14 cellular contexts compared by ENCODE assay signal in genomic region chr10:127196955-127197432, GRCh38. TPM values are rescaled to one million over a fixed set of nuclear protein-coding genes. Genes with fewer than 3 reads are reported as not detected.
DNase-seq lines count a peak whose midpoint lies in the region; ATAC-seq and TF ChIP-seq lines count a peak whose summit lies in the region.
"Had no signal": no experiment of that assay in that cellular context is flagged by ENCODE, and none has a peak within 500 bp of the region (broad histone marks: within the 10 kb centered on the region; RNA-seq: fewer than 3 reads in every experiment).

No MANE protein-coding gene starts in this region.

- no CpG with 5 or more reads among the region's 11 CpGs for WGBS in neuronal stem cell (ENCODE audit: extremely low coverage in 2 of 2, insufficient read length in 2 of 2, insufficient replicate concordance in 1 of 2), 2 donors

- peaks cover 5% of the 10 kb centered on the region for H3K36me3 Mint-ChIP-seq in Calu3 (ENCODE audit: insufficient read depth, unreplicated experiment)
- H3K36me3 Mint-ChIP-seq: activated CD8-positive, alpha-beta memory T cell treated with anti-CD3 and anti-CD28 coated beads, Interleukin-2, amount 10 ng/mL, durations not matched to agents 7 days and 5 days; naive thymus-derived CD8-positive, alpha-beta T cell had no signal

- no peak overlapping the region for H2BK12ac ChIP-seq in neuronal stem cell (ENCODE audit: low read length)

- H3F3A ChIP-seq in PC-3 (ENCODE audit: low read length, unreplicated experiment): no peaks in the 10 kb centered on the region

- no peaks in the 10 kb centered on the region for H3K9me2 ChIP-seq in PC-3 (replicated peaks; ENCODE audit: low read length)

- peak overlapping the region; percentile 70 for H3K18ac ChIP-seq in neuronal stem cell (ENCODE audit: low read length)

- H3K9ac ChIP-seq in PC-3 (ENCODE audit: low read length) (no peak overlapping the region), fibroblast of lung (ENCODE audit: insufficient read depth, low read length) (no peak overlapping the region), neuronal stem cell (ENCODE audit: low read depth, low read length, poor library complexity) (peak overlapping the region; percentile 88)

- no peak overlapping the region for H4K8ac ChIP-seq in neuronal stem cell (ENCODE audit: low read depth, low read length)

- H3K36me3 ChIP-seq in PC-3 (ENCODE audit: low read depth, low read length) (no peaks in the 10 kb centered on the region), fibroblast of lung (ENCODE audit: control insufficient read depth, insufficient read depth, low read length) (no peaks in the 10 kb centered on the region), neuronal stem cell (replicated peaks in 1 of 2; ENCODE audit: control insufficient read depth in 2 of 2, insufficient read depth in 2 of 2, low read length in 2 of 2) (peaks cover 0 to 2% of the 10 kb centered on the region in 2 donors), ascending aorta (no peaks in the 10 kb centered on the region)
- H3K36me3 ChIP-seq: HAP-1 had no signal

- H3K4me3 ChIP-seq in PC-3 (ENCODE audit: low read length): no peak overlapping the region
- H3K4me3 ChIP-seq in fibroblast of lung (replicated peaks in 1 of 4; ENCODE audit: control extremely low read depth in 1 of 4, insufficient read depth in 1 of 4, low read depth in 3 of 4, low read length in 4 of 4): peak overlapping the region; percentile 46 to 67 (median 55)
- peak overlapping the region; percentile 59 to 71 for H3K4me3 ChIP-seq in neuronal stem cell (ENCODE audit: low read length in 2 of 2)
- peak overlapping the region in 1 of 2 donors; percentile 67 for H3K4me3 ChIP-seq in ascending aorta
- H3K4me3 ChIP-seq: body of pancreas, HAP-1 had no signal

- no peak overlapping the region for H4K91ac ChIP-seq in neuronal stem cell (ENCODE audit: low read depth, low read length, poor library complexity)

- no peak for TF ChIP-seq CTCF in Calu3 (IDR thresholded peaks at IDR 0.05; ENCODE audit: unreplicated experiment)
- TF ChIP-seq CTCF in PC-3 (conservative IDR thresholded peaks at IDR 0.05; ENCODE audit: low read depth, low read length): no peak
- TF ChIP-seq CTCF in fibroblast of lung (conservative IDR thresholded peaks at IDR 0.05 in 1 of 2, IDR thresholded peaks at IDR 0.05 in 1 of 2; ENCODE audit: low read depth in 1 of 2, low read length in 2 of 2): no peak
- TF ChIP-seq CTCF in ascending aorta (IDR thresholded peaks at IDR 0.05): no peak

- H3K4me1 Mint-ChIP-seq in Calu3 (ENCODE audit: low read depth, unreplicated experiment): no peaks in the 10 kb centered on the region

- no peak overlapping the region for H2BK120ac ChIP-seq in neuronal stem cell (ENCODE audit: low read depth, low read length)

- H2BK5ac ChIP-seq in neuronal stem cell (ENCODE audit: low read length): no peak overlapping the region

- no peaks in the 10 kb centered on the region for H3K79me2 ChIP-seq in PC-3 (ENCODE audit: low read length)
- no peaks in the 10 kb centered on the region for H3K79me2 ChIP-seq in fibroblast of lung (ENCODE audit: control insufficient read depth, insufficient read depth, low read length)

- H2AFZ ChIP-seq in PC-3 (ENCODE audit: low read length) (no peak overlapping the region), fibroblast of lung (ENCODE audit: low read length) (no peak overlapping the region), neuronal stem cell (ENCODE audit: low read length) (peak overlapping the region; percentile 90)

- H3K79me1 ChIP-seq in neuronal stem cell (ENCODE audit: low read depth, low read length): no peaks in the 10 kb centered on the region

- intact Hi-C loops in Calu3 (cut with micrococcal nuclease; ENCODE audit: unreplicated experiment): no loop called here
- intact Hi-C loops in PC-3 (cut with micrococcal nuclease): no loop called here
- intact Hi-C loops in ascending aorta (cut with DNase I): no loop called here

- no peak overlapping the region for H3K23ac ChIP-seq in neuronal stem cell (ENCODE audit: low read depth, low read length, poor library complexity)

- no peak overlapping the region for H2BK15ac ChIP-seq in neuronal stem cell (ENCODE audit: low read length)

- H3K27ac Mint-ChIP-seq in Calu3 (ENCODE audit: unreplicated experiment): no peak overlapping the region
- H3K27ac Mint-ChIP-seq: activated CD8-positive, alpha-beta memory T cell treated with anti-CD3 and anti-CD28 coated beads, Interleukin-2, amount 10 ng/mL, durations not matched to agents 7 days and 5 days; naive thymus-derived CD8-positive, alpha-beta T cell had no signal

- POLR2A ChIA-PET in PC-3 (lab: Charles Lee; ENCODE audit: unreplicated experiment): no interaction called here

- H3K27me3 Mint-ChIP-seq in Calu3 (ENCODE audit: unreplicated experiment): no peaks in the 10 kb centered on the region

- H3K9me3 Mint-ChIP-seq in Calu3 (ENCODE audit: low read depth, unreplicated experiment): no peaks in the 10 kb centered on the region

- H3K4me3 Mint-ChIP-seq in Calu3 (ENCODE audit: low read depth, unreplicated experiment): peak overlapping the region; percentile 56
- H3K4me3 Mint-ChIP-seq: activated CD8-positive, alpha-beta memory T cell treated with anti-CD3 and anti-CD28 coated beads, Interleukin-2, amount 10 ng/mL, durations not matched to agents 7 days and 5 days; naive thymus-derived CD8-positive, alpha-beta T cell had no signal

- H2AK5ac ChIP-seq in neuronal stem cell (ENCODE audit: low read depth, low read length): no peak overlapping the region

- BruUV-seq in Calu3 (replicated peaks; lab: Mats Ljungman, UMichigan) (no TSS peak), PC-3 (replicated peaks; lab: Mats Ljungman, UMichigan) (no TSS peak)

- no peaks in the 10 kb centered on the region for H3K27me3 ChIP-seq in PC-3 (ENCODE audit: low read length)
- no peaks in the 10 kb centered on the region for H3K27me3 ChIP-seq in fibroblast of lung (ENCODE audit: control insufficient read depth, insufficient read depth, low read length)
- H3K27me3 ChIP-seq in neuronal stem cell (ENCODE audit: control insufficient read depth in 3 of 3, insufficient read depth in 3 of 3, low read depth in 1 of 3, low read length in 3 of 3): peaks cover 5 to 36% (median 10%) of the 10 kb centered on the region in 3 experiments
- H3K27me3 ChIP-seq in ascending aorta: no peaks in the 10 kb centered on the region
- H3K27me3 ChIP-seq: body of pancreas had no signal

- no peaks in the 10 kb centered on the region for H3K4me1 ChIP-seq in PC-3 (ENCODE audit: insufficient read depth, low read length)
- H3K4me1 ChIP-seq in fibroblast of lung (ENCODE audit: control insufficient read depth, extremely low read depth, insufficient read depth, low read length): no peaks in the 10 kb centered on the region
- peaks cover 0 to 6% of the 10 kb centered on the region in 2 donors for H3K4me1 ChIP-seq in neuronal stem cell (ENCODE audit: control insufficient read depth in 2 of 2, insufficient read depth in 1 of 2, low read depth in 1 of 2, low read length in 2 of 2)
- peaks cover 10 to 11% of the 10 kb centered on the region in 2 donors for H3K4me1 ChIP-seq in ascending aorta
- H3K4me1 ChIP-seq: HAP-1 had no signal

- no peak overlapping the region for H3K4ac ChIP-seq in neuronal stem cell (ENCODE audit: low read length)

- H4K20me1 ChIP-seq in PC-3 (ENCODE audit: low read length) (no peaks in the 10 kb centered on the region), fibroblast of lung (ENCODE audit: control insufficient read depth, extremely low read depth, insufficient read depth, low read length) (no peaks in the 10 kb centered on the region)

- ATAC-seq in PC-3 (no peak), GM18861 (IDR thresholded peaks at IDR 0.05; ENCODE audit: unreplicated experiment) (no peak)
- ATAC-seq: activated CD8-positive, alpha-beta memory T cell treated with anti-CD3 and anti-CD28 coated beads, Interleukin-2, amount 10 ng/mL, durations not matched to agents 7 days and 5 days; naive thymus-derived CD8-positive, alpha-beta T cell had no signal

- H3K9me3 ChIP-seq in PC-3 (ENCODE audit: low read length) (no peaks in the 10 kb centered on the region), fibroblast of lung (ENCODE audit: control insufficient read depth, insufficient read depth, low read depth, low read length) (no peaks in the 10 kb centered on the region), neuronal stem cell (replicated peaks in 1 of 2; ENCODE audit: control insufficient read depth in 2 of 2, insufficient read depth in 1 of 2, low read depth in 1 of 2, low read length in 2 of 2) (no peaks in the 10 kb centered on the region), ascending aorta (no peaks in the 10 kb centered on the region)
- H3K9me3 ChIP-seq: body of pancreas, HAP-1 had no signal

- H3K14ac ChIP-seq in neuronal stem cell (ENCODE audit: low read length): peak overlapping the region; percentile 84

- H3K4me2 ChIP-seq in PC-3 (ENCODE audit: low read length) (peak overlapping the region; percentile 44; the same call in 1 of the 2 replicates), fibroblast of lung (ENCODE audit: extremely low read depth, insufficient read depth, low read length) (peak overlapping the region; percentile 81), neuronal stem cell (ENCODE audit: insufficient read depth, low read length, poor library complexity, severe bottlenecking) (peak overlapping the region; percentile 98)

- CTCF ChIA-PET in Calu3 (lab: Charles Lee): no interaction called here
- CTCF ChIA-PET in PC-3 (lab: Charles Lee): no interaction called here

- DNase-seq in Calu3 (no peak), PC-3 (no peak), fibroblast of lung (ENCODE audit: low read depth in 2 of 2) (peak in 1 of 2 donors; percentile 5), neuronal stem cell (ENCODE audit: low spot score) (no peak), NCI-H1417 treated with DMSO at 0.1 percent for 48 hours (lab: John Stamatoyannopoulos, UW) (no peak), ascending aorta (ENCODE audit: low spot score in 2 of 2) (no peak)
- no peak for DNase-seq in central memory CD4-positive, alpha-beta T cell
- DNase-seq: activated CD8-positive, alpha-beta memory T cell treated with anti-CD3 and anti-CD28 coated beads, Interleukin-2, amount 10 ng/mL, durations not matched to agents 7 days and 5 days; DND-41; naive thymus-derived CD8-positive, alpha-beta T cell; NCI-H2029 treated with DMSO at 0.1 percent for 48 hours had no signal

- H3K27ac ChIP-seq in PC-3 (ENCODE audit: low read length) (no peak overlapping the region), fibroblast of lung (ENCODE audit: insufficient read depth, low read length) (no peak overlapping the region), neuronal stem cell (replicated peaks; ENCODE audit: low read length) (no peak overlapping the region), ascending aorta (no peak overlapping the region)
- H3K27ac ChIP-seq: body of pancreas had no signal

RNA-seq across cellular contexts. Expression of gene INSYN2A, which starts 0.6 kb away (rescaled TPM):
- not detected in 2 replicates for total RNA-seq in Calu3 (2022)
- total RNA-seq in PC-3 (2014; rRNA removed): not detected in 2 replicates
- 0.51 and 0.66 TPM in 2 replicates for total RNA-seq in fibroblast of lung
- 0.05 and 0.34 TPM in 2 replicates for polyA plus RNA-seq in fibroblast of lung
- polyA plus RNA-seq in fibroblast of lung (2012): 0.08 and 0.37 TPM in 2 replicates
- 0.08 TPM in 1 of 2 replicates, not detected in the other for polyA minus RNA-seq in fibroblast of lung (ENCODE audit: low replicate concordance)
- 0.04 TPM for polyA plus RNA-seq in neuronal stem cell (2013, experiment 1 of 2)
- 0.03 TPM for polyA plus RNA-seq in neuronal stem cell (2013, experiment 2 of 2)
- not detected for total RNA-seq in ascending aorta
- total RNA-seq: activated CD8-positive, alpha-beta memory T cell treated with anti-CD3 and anti-CD28 coated beads, Interleukin-2, amount 10 ng/mL, durations not matched to agents 7 days and 5 days; body of pancreas; naive thymus-derived CD8-positive, alpha-beta T cell had no signal
- polyA plus RNA-seq: naive thymus-derived CD8-positive, alpha-beta T cell had no signal

Comparison
In these comparisons a context has a peak if more than half of its experiments do, and no peak if none do; other contexts are left out.
1. H3K4me2 ChIP-seq: peak in every context shown above with its lines; median percentile 98 in neuronal stem cell; 81 in fibroblast of lung; 44 in PC-3.